Comparison of ENCODE assay signal across 2 cellular contexts in genomic region chr1:50942334-50942733, GRCh38.
TF ChIP-seq lines count a peak whose summit lies in the region.

No MANE protein-coding gene starts in this region.

TF ChIP-seq in HepG2, 621 proteins besides CTCF, POLR2A, EP300 and RAD21:
- TF ChIP-seq HNRNPK (IDR thresholded peaks at IDR 0.05; ENCODE audit: low read depth, low read length, poor library complexity, severe bottlenecking) (peak; percentile 66), ZNF205 (CRISPR knock-in tag; IDR thresholded peaks at IDR 0.05) (no peak), BHLHE40 (IDR thresholded peaks at IDR 0.05; ENCODE audit: low read length) (no peak), ZNF570 (CRISPR knock-in tag; IDR thresholded peaks at IDR 0.05; ENCODE audit: borderline replicate concordance) (no peak), ZNF296 (CRISPR knock-in tag; conservative IDR thresholded peaks at IDR 0.05) (no peak), ZNF138 (CRISPR knock-in tag; IDR thresholded peaks at IDR 0.05; ENCODE audit: low read depth) (no peak), TBL1XR1 (IDR thresholded peaks at IDR 0.05; ENCODE audit: borderline replicate concordance, low read length, partially characterized antibody) (no peak), DPF2 (CRISPR knock-in tag; IDR thresholded peaks at IDR 0.05; ENCODE audit: borderline replicate concordance, low read depth) (no peak), THAP9 (CRISPR knock-in tag; IDR thresholded peaks at IDR 0.05; ENCODE audit: borderline replicate concordance) (no peak)

TF ChIP-seq in K562, 482 proteins besides CTCF, POLR2A, EP300 and RAD21:
- TF ChIP-seq THRA (IDR thresholded peaks at IDR 0.05): no peak
- no peak for TF ChIP-seq ZNF589 (CRISPR knock-in tag; IDR thresholded peaks at IDR 0.05; ENCODE audit: low read depth)
- no peak for TF ChIP-seq HMGN3 (IDR thresholded peaks at IDR 0.05; ENCODE audit: borderline replicate concordance, extremely low read depth, insufficient read length, low read depth, low read length)
- TF ChIP-seq ZNF384 (IDR thresholded peaks at IDR 0.05; ENCODE audit: low read depth, low read length): no peak
- TF ChIP-seq TCFL5 (CRISPR knock-in tag; conservative IDR thresholded peaks at IDR 0.05): no peak
- TF ChIP-seq HNRNPK (IDR thresholded peaks at IDR 0.05; ENCODE audit: low read depth, low read length, poor library complexity, severe bottlenecking): peak; percentile 60
TF ChIP-seq in K562: peak in this region for 1.
